Comparison of ENCODE assay signal across 1 cellular context in genomic region chr16:89159174-89159849, GRCh38.
TF ChIP-seq lines count a peak whose summit lies in the region.

No MANE protein-coding gene starts in this region.

TF ChIP-seq in HepG2, 621 proteins besides CTCF, POLR2A, EP300 and RAD21 (continued from another document and continues in another):
- TF ChIP-seq, protein P1, sequence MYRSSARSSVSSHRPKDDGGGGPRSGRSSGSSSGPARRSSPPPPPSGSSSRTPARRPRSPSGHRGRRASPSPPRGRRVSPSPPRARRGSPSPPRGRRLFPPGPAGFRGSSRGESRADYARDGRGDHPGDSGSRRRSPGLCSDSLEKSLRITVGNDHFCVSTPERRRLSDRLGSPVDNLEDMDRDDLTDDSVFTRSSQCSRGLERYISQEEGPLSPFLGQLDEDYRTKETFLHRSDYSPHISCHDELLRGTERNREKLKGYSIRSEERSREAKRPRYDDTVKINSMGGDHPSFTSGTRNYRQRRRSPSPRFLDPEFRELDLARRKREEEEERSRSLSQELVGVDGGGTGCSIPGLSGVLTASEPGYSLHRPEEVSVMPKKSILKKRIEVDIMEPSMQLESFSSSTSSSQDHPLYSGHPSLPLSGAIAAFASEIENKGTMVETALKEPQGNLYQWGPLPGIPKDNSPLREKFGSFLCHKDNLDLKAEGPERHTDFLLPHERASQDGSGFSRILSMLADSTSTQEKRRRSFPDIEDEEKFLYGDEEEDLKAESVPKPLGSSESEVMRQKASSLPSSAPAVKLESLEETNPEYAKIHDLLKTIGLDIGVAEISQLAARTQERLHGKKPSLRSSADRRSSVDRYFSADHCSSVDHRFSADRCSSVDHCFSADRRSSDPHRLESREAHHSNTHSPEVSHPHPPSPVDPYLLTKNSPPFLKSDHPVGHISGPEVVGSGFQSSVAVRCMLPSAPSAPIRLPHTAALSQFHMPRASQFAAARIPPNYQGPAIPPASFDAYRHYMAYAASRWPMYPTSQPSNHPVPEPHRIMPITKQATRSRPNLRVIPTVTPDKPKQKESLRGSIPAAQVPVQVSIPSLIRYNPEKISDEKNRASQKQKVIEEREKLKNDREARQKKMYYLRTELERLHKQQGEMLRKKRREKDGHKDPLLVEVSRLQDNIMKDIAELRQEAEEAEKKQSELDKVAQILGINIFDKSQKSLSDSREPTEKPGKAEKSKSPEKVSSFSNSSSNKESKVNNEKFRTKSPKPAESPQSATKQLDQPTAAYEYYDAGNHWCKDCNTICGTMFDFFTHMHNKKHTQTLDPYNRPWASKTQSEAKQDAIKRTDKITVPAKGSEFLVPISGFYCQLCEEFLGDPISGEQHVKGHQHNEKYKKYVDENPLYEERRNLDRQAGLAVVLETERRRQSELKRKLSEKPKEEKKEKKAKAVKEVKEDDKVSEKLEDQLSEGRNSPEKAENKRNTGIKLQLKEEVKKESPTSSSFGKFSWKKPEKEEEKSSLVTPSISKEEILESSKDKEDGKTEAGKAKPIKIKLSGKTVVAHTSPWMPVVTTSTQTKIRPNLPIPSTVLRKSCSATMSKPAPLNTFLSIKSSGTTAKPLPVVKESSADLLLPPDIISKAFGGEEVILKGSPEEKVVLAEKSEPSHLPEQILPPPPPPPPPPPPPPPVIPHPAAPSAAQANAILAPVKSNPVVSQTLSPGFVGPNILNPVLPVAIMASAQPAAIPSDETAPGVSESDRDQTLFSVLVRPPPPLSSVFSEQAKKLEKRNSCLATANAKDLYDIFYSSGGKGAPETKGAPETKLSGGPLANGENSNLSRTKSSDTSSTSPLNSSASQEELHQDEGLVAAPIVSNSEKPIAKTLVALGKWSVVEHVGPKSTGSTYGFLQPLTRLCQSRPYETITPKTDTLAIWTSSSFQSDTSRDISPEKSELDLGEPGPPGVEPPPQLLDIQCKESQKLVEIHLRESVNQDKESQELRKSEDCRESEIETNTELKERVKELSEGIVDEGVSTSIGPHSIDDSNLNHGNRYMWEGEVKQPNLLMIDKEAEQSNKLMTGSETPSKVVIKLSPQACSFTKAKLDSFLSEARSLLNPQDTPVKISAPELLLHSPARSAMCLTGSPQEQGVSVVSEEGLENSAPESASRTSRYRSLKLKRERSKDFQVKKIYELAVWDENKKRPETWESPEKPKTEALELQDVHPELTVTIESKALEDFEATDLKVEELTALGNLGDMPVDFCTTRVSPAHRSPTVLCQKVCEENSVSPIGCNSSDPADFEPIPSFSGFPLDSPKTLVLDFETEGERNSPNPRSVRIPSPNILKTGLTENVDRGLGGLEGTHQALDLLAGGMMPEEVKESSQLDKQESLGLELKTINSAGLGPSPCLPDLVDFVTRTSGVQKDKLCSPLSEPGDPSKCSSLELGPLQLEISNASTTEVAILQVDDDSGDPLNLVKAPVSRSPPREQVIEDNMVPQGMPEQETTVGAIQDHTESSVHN (CRISPR knock-in tag; IDR thresholded peaks at IDR 0.05) = peak; percentile 84; the same call in 1 of the 2 replicates
- TF ChIP-seq KAT8 (CRISPR knock-in tag; IDR thresholded peaks at IDR 0.05) = 0 out of 2 replicates have a peak, but pooled peaks have one; percentile 49
- TF ChIP-seq, protein P2, sequence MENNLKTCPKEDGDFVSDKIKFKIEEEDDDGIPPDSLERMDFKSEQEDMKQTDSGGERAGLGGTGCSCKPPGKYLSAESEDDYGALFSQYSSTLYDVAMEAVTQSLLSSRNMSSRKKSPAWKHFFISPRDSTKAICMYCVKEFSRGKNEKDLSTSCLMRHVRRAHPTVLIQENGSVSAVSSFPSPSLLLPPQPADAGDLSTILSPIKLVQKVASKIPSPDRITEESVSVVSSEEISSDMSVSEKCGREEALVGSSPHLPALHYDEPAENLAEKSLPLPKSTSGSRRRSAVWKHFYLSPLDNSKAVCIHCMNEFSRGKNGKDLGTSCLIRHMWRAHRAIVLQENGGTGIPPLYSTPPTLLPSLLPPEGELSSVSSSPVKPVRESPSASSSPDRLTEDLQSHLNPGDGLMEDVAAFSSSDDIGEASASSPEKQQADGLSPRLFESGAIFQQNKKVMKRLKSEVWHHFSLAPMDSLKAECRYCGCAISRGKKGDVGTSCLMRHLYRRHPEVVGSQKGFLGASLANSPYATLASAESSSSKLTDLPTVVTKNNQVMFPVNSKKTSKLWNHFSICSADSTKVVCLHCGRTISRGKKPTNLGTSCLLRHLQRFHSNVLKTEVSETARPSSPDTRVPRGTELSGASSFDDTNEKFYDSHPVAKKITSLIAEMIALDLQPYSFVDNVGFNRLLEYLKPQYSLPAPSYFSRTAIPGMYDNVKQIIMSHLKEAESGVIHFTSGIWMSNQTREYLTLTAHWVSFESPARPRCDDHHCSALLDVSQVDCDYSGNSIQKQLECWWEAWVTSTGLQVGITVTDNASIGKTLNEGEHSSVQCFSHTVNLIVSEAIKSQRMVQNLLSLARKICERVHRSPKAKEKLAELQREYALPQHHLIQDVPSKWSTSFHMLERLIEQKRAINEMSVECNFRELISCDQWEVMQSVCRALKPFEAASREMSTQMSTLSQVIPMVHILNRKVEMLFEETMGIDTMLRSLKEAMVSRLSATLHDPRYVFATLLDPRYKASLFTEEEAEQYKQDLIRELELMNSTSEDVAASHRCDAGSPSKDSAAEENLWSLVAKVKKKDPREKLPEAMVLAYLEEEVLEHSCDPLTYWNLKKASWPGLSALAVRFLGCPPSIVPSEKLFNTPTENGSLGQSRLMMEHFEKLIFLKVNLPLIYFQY (CRISPR knock-in tag; IDR thresholded peaks at IDR 0.05; ENCODE audit: borderline replicate concordance) = peak; percentile 53; the same call in 1 of the 2 replicates
- TF ChIP-seq, protein P3, sequence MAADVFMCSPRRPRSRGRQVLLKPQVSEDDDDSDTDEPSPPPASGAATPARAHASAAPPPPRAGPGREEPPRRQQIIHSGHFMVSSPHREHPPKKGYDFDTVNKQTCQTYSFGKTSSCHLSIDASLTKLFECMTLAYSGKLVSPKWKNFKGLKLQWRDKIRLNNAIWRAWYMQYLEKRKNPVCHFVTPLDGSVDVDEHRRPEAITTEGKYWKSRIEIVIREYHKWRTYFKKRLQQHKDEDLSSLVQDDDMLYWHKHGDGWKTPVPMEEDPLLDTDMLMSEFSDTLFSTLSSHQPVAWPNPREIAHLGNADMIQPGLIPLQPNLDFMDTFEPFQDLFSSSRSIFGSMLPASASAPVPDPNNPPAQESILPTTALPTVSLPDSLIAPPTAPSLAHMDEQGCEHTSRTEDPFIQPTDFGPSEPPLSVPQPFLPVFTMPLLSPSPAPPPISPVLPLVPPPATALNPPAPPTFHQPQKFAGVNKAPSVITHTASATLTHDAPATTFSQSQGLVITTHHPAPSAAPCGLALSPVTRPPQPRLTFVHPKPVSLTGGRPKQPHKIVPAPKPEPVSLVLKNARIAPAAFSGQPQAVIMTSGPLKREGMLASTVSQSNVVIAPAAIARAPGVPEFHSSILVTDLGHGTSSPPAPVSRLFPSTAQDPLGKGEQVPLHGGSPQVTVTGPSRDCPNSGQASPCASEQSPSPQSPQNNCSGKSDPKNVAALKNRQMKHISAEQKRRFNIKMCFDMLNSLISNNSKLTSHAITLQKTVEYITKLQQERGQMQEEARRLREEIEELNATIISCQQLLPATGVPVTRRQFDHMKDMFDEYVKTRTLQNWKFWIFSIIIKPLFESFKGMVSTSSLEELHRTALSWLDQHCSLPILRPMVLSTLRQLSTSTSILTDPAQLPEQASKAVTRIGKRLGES (CRISPR knock-in tag; IDR thresholded peaks at IDR 0.05; ENCODE audit: borderline replicate concordance) = no peak
- TF ChIP-seq ZBTB26 (CRISPR knock-in tag; IDR thresholded peaks at IDR 0.05; ENCODE audit: borderline replicate concordance) = peak; percentile 84; the same call in 1 of the 2 replicates
- TF ChIP-seq ZFP37 (CRISPR knock-in tag; IDR thresholded peaks at IDR 0.05; ENCODE audit: borderline replicate concordance) = 0 out of 2 replicates have a peak, but pooled peaks have one; percentile 44
- peak; percentile 32; the same call in 1 of the 2 replicates for TF ChIP-seq SP5 (CRISPR knock-in tag; IDR thresholded peaks at IDR 0.05; ENCODE audit: borderline replicate concordance, low read depth)
- TF ChIP-seq, protein P4, sequence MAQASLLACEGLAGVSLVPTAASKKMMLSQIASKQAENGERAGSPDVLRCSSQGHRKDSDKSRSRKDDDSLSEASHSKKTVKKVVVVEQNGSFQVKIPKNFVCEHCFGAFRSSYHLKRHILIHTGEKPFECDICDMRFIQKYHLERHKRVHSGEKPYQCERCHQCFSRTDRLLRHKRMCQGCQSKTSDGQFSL (CRISPR knock-in tag; IDR thresholded peaks at IDR 0.05) = peak; percentile 21; the same call in 1 of the 2 replicates
- peak; percentile 74; the same call in 1 of the 2 replicates for TF ChIP-seq ZNF230 (CRISPR knock-in tag; IDR thresholded peaks at IDR 0.05)
- TF ChIP-seq STAT5B (CRISPR knock-in tag; IDR thresholded peaks at IDR 0.05) = peak; percentile 42; the same call in 1 of the 2 replicates
- peak; percentile 97; the same call in 1 of the 2 replicates for TF ChIP-seq ZMAT3 (CRISPR knock-in tag; conservative IDR thresholded peaks at IDR 0.05)
- peak; percentile 92 for TF ChIP-seq ZNF280B (CRISPR knock-in tag; IDR thresholded peaks at IDR 0.05; ENCODE audit: borderline replicate concordance)
- TF ChIP-seq SP4 (CRISPR knock-in tag; IDR thresholded peaks at IDR 0.05) = peak; percentile 62; the same call in 1 of the 2 replicates
- TF ChIP-seq, protein P5, sequence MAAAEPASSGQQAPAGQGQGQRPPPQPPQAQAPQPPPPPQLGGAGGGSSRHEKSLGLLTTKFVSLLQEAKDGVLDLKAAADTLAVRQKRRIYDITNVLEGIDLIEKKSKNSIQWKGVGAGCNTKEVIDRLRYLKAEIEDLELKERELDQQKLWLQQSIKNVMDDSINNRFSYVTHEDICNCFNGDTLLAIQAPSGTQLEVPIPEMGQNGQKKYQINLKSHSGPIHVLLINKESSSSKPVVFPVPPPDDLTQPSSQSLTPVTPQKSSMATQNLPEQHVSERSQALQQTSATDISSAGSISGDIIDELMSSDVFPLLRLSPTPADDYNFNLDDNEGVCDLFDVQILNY (CRISPR knock-in tag; conservative IDR thresholded peaks at IDR 0.05) = no peak
- TF ChIP-seq CCDC6 (CRISPR knock-in tag; IDR thresholded peaks at IDR 0.05) = no peak
- no peak for TF ChIP-seq YEATS2 (CRISPR knock-in tag; IDR thresholded peaks at IDR 0.05; ENCODE audit: borderline replicate concordance)
- TF ChIP-seq, protein P6, sequence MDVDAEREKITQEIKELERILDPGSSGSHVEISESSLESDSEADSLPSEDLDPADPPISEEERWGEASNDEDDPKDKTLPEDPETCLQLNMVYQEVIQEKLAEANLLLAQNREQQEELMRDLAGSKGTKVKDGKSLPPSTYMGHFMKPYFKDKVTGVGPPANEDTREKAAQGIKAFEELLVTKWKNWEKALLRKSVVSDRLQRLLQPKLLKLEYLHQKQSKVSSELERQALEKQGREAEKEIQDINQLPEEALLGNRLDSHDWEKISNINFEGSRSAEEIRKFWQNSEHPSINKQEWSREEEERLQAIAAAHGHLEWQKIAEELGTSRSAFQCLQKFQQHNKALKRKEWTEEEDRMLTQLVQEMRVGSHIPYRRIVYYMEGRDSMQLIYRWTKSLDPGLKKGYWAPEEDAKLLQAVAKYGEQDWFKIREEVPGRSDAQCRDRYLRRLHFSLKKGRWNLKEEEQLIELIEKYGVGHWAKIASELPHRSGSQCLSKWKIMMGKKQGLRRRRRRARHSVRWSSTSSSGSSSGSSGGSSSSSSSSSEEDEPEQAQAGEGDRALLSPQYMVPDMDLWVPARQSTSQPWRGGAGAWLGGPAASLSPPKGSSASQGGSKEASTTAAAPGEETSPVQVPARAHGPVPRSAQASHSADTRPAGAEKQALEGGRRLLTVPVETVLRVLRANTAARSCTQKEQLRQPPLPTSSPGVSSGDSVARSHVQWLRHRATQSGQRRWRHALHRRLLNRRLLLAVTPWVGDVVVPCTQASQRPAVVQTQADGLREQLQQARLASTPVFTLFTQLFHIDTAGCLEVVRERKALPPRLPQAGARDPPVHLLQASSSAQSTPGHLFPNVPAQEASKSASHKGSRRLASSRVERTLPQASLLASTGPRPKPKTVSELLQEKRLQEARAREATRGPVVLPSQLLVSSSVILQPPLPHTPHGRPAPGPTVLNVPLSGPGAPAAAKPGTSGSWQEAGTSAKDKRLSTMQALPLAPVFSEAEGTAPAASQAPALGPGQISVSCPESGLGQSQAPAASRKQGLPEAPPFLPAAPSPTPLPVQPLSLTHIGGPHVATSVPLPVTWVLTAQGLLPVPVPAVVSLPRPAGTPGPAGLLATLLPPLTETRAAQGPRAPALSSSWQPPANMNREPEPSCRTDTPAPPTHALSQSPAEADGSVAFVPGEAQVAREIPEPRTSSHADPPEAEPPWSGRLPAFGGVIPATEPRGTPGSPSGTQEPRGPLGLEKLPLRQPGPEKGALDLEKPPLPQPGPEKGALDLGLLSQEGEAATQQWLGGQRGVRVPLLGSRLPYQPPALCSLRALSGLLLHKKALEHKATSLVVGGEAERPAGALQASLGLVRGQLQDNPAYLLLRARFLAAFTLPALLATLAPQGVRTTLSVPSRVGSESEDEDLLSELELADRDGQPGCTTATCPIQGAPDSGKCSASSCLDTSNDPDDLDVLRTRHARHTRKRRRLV (CRISPR knock-in tag; IDR thresholded peaks at IDR 0.05) = no peak
- 0 out of 2 replicates have a peak, but pooled peaks have one; percentile 5 for TF ChIP-seq CEBPG (CRISPR knock-in tag; IDR thresholded peaks at IDR 0.05)
- TF ChIP-seq EED (CRISPR knock-in tag; IDR thresholded peaks at IDR 0.05) = no peak
- TF ChIP-seq ZNF773 (CRISPR knock-in tag; IDR thresholded peaks at IDR 0.05; ENCODE audit: borderline replicate concordance) = no peak
- peak; percentile 76 for TF ChIP-seq GATAD2A (CRISPR knock-in tag; IDR thresholded peaks at IDR 0.05)
- TF ChIP-seq TCF7 (IDR thresholded peaks at IDR 0.05; ENCODE audit: low read depth) = no peak
- peak; percentile 76; the same call in 1 of the 2 replicates for TF ChIP-seq KDM3A (CRISPR knock-in tag; IDR thresholded peaks at IDR 0.05; ENCODE audit: low read depth)
- TF ChIP-seq, protein P7, sequence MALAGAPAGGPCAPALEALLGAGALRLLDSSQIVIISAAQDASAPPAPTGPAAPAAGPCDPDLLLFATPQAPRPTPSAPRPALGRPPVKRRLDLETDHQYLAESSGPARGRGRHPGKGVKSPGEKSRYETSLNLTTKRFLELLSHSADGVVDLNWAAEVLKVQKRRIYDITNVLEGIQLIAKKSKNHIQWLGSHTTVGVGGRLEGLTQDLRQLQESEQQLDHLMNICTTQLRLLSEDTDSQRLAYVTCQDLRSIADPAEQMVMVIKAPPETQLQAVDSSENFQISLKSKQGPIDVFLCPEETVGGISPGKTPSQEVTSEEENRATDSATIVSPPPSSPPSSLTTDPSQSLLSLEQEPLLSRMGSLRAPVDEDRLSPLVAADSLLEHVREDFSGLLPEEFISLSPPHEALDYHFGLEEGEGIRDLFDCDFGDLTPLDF (CRISPR knock-in tag; IDR thresholded peaks at IDR 0.05) = no peak
